Comparison of ENCODE assay signal across 8 cellular contexts in the genomic region with DNA sequence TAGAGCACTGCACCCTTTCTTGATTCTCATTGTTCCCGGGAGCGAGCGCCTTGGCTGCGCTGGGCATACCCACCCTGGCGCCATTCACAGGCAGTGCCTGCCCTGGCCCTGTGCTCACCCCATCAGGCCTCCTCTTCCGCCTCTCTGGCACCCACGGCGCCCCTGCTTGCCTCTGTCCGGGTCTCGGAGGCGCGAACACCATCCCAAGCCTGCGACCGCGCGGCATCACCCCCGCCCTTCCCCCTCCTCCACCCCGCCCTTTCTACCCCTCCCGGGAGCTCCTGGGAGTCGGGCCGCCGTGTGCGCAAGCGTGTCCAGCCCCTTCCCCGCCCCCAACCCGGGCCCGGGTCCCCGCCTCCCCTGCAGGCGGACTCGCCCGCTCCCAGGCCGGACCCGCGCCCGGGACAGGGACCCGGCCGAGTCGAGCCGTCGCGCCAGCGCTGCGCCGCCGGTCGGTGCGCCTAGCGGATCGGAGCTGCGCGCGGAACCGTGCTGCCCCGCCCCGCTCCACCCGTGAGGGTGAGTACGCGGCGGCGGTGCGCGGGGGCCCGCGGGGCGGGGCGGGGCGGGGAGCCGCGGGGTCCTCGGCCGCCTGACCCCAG.
DNase-seq lines count a peak whose midpoint lies in the region; ATAC-seq and TF ChIP-seq lines count a peak whose summit lies in the region.

A gene with protein sequence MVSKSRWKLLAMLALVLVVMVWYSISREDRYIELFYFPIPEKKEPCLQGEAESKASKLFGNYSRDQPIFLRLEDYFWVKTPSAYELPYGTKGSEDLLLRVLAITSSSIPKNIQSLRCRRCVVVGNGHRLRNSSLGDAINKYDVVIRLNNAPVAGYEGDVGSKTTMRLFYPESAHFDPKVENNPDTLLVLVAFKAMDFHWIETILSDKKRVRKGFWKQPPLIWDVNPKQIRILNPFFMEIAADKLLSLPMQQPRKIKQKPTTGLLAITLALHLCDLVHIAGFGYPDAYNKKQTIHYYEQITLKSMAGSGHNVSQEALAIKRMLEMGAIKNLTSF (plus strand): TSS at position 363 of the 602 bp plus-strand sequence. CDS start 50,470 bp downstream, outside the sequence.

- TF ChIP-seq CTCF in choroid plexus epithelial cell (conservative IDR thresholded peaks at IDR 0.05; ENCODE audit: low read depth, low read length): no peak

- peak; percentile 49 for ATAC-seq in HG02763 (IDR thresholded peaks at IDR 0.05; ENCODE audit: unreplicated experiment)

- DNase-seq in NCI-H1436 (lab: John Stamatoyannopoulos, UW): peak; percentile 78
- DNase-seq in NCI-H1436 treated with DMSO at 0.1 percent for 48 hours (lab: John Stamatoyannopoulos, UW): no peak
- peak; percentile 75 for DNase-seq in NCI-H2171 (lab: John Stamatoyannopoulos, UW)
- DNase-seq in activated CD4-positive, alpha-beta T cell treated with anti-CD3 and anti-CD28 coated beads for 24 hours (ENCODE audit: low read depth in 2 of 2): peak; percentile 63 to 67
- DNase-seq in choroid plexus epithelial cell (ENCODE audit: low read depth): peak; percentile 66
- peak; percentile 96 for DNase-seq in left kidney (ENCODE audit: low read depth, low spot score)
- peak; percentile 67 for DNase-seq in stimulated activated CD4-positive, alpha-beta T cell treated with anti-CD3 and anti-CD28 coated beads, Interleukin-1b, Interleukin-23, amount 100 ng/mL, for 48 hours

- peak within 1 kb of the TSS; percentile 87 for H3K4me3 ChIP-seq in choroid plexus epithelial cell (ENCODE audit: low read depth, low read length)
